17 cellular contexts compared by ENCODE assay signal in genomic region chr2:109648041-109648527, GRCh38. TPM values are rescaled to one million over a fixed set of nuclear protein-coding genes. Genes with fewer than 3 reads are reported as not detected.
DNase-seq lines count a peak whose midpoint lies in the region; ATAC-seq, FAIRE-seq and TF ChIP-seq lines count a peak whose summit lies in the region.
"Had no signal": no experiment of that assay in that cellular context is flagged by ENCODE, and none has a peak within 500 bp of the region (broad histone marks: within the 10 kb centered on the region; RNA-seq: fewer than 3 reads in every experiment).

No MANE protein-coding gene starts in this region.

- CTCF ChIA-PET in Caco-2 (lab: Charles Lee) (interaction anchor here (0.6 kb wide), 1 partner anchor 42 kb away, joined by 3 read pairs; no protein-coding TSS in a partner anchor), Panc1 (lab: Charles Lee) (no interaction called here)

- H3K36me3 Mint-ChIP-seq in Caco-2 (ENCODE audit: insufficient read depth, unreplicated experiment), result peaks cover 6% of the 10 kb centered on the region
- no peaks in the 10 kb centered on the region for H3K36me3 Mint-ChIP-seq in progenitor cell of endocrine pancreas (ENCODE audit: insufficient read depth)
- H3K36me3 Mint-ChIP-seq: activated naive CD8-positive, alpha-beta T cell treated with anti-CD3 and anti-CD28 coated beads, Interleukin-2, amount 10 ng/mL, durations not matched to agents 7 days and 5 days; stimulated activated memory B cell treated with anti-CD40 and anti-IgM and Interleukin-4, amounts not matched to agents 10 μg/mL and 1 μg/mL and 100 μg/mL, for 72 hours had no signal

- H3K9me3 ChIP-seq in Caco-2 (no peaks in the 10 kb centered on the region), Panc1 (ENCODE audit: control insufficient read depth, insufficient read depth, low read depth, low read length) (no peaks in the 10 kb centered on the region)

- DNase-seq in Caco-2 (peak in 1 of 2 experiments; percentile 32), Panc1 (ENCODE audit: low read depth, low spot score) (no peak), fibroblast of gingiva (ENCODE audit: low read depth) (peak; percentile 74), progenitor cell of endocrine pancreas (ENCODE audit: low spot score, unreplicated experiment) (no peak), HTR-8/SVneo (ENCODE audit: insufficient read length, low spot score) (no peak), GDM1 (lab: John Stamatoyannopoulos, UW) (no peak)
- DNase-seq: activated CD4-positive, alpha-beta T cell treated with anti-CD3 and anti-CD28 coated beads, Interleukin-2, amount 10 ng/mL, durations not matched to agents 24 days and 14 days; activated naive CD8-positive, alpha-beta T cell treated with anti-CD3 and anti-CD28 coated beads, Interleukin-2, amount 10 ng/mL, durations not matched to agents 7 days and 5 days; activated T-cell treated with anti-CD3 and anti-CD28 coated beads, Interleukin-2, amount 50 U/mL, for 1 hour had no signal

- H3K4me3 Mint-ChIP-seq in Caco-2 (ENCODE audit: unreplicated experiment), result no peak overlapping the region
- no peak overlapping the region for H3K4me3 Mint-ChIP-seq in progenitor cell of endocrine pancreas (ENCODE audit: low read depth)
- H3K4me3 Mint-ChIP-seq: activated CD4-positive, alpha-beta T cell treated with anti-CD3 and anti-CD28 coated beads, Interleukin-2, amount 10 ng/mL, durations not matched to agents 24 days and 14 days; activated naive CD8-positive, alpha-beta T cell treated with anti-CD3 and anti-CD28 coated beads, Interleukin-2, amount 10 ng/mL, durations not matched to agents 7 days and 5 days; neural crest cell; stimulated activated memory B cell treated with anti-CD40 and anti-IgM and Interleukin-4, amounts not matched to agents 10 μg/mL and 1 μg/mL and 100 μg/mL, for 72 hours had no signal

- H3K27me3 ChIP-seq in Caco-2 (replicated peaks; ENCODE audit: control insufficient read depth, insufficient read depth, low read length) (no peaks in the 10 kb centered on the region), Panc1 (ENCODE audit: control insufficient read depth, insufficient read depth, low read length) (no peaks in the 10 kb centered on the region)
- H3K27me3 ChIP-seq: BLaER1 treated with 17β-estradiol and CSF1 and Interleukin-3, amounts not matched to agents 10 nM and 100 nM had no signal

- H3K4me1 ChIP-seq in Caco-2, result peaks cover 55% of the 10 kb centered on the region
- H3K4me1 ChIP-seq in Panc1 (ENCODE audit: control insufficient read depth, insufficient read depth, low read length), result peaks cover 14% of the 10 kb centered on the region

- H3K27ac ChIP-seq in Panc1 (ENCODE audit: low read length), result peak overlapping the region; percentile 25; the same call in 1 of the 2 replicates
- H3K27ac ChIP-seq: BLaER1 treated with 17β-estradiol and CSF1 and Interleukin-3, amounts not matched to agents 10 nM and 100 nM; epithelial cell of prostate; RWPE1 had no signal

- H3K4me3 ChIP-seq in Caco-2 (ENCODE audit: low read depth, low read length), result no peak overlapping the region
- no peak overlapping the region for H3K4me3 ChIP-seq in Panc1 (ENCODE audit: low read depth in 2 of 2, low read length in 2 of 2)
- H3K4me3 ChIP-seq: BLaER1 treated with 17β-estradiol and CSF1 and Interleukin-3, amounts not matched to agents 10 nM and 100 nM had no signal

- no peak for FAIRE-seq in HTR-8/SVneo (lab: Jason Lieb, UNC)
- FAIRE-seq: colon had no signal

- H3K4me1 Mint-ChIP-seq in Caco-2 (ENCODE audit: low read depth, unreplicated experiment) (peaks cover 37% of the 10 kb centered on the region), progenitor cell of endocrine pancreas (ENCODE audit: low read depth) (peaks cover 29% of the 10 kb centered on the region)
- H3K4me1 Mint-ChIP-seq: activated CD4-positive, alpha-beta T cell treated with anti-CD3 and anti-CD28 coated beads, Interleukin-2, amount 10 ng/mL, durations not matched to agents 24 days and 14 days; activated naive CD8-positive, alpha-beta T cell treated with anti-CD3 and anti-CD28 coated beads, Interleukin-2, amount 10 ng/mL, durations not matched to agents 7 days and 5 days; stimulated activated memory B cell treated with anti-CD40 and anti-IgM and Interleukin-4, amounts not matched to agents 10 μg/mL and 1 μg/mL and 100 μg/mL, for 72 hours had no signal

- intact Hi-C loops in Caco-2 (cut with micrococcal nuclease; ENCODE audit: unreplicated experiment) (no loop called here), Panc1 (cut with micrococcal nuclease; ENCODE audit: unreplicated experiment) (no loop called here)

- POLR2A ChIA-PET in Caco-2 (lab: Charles Lee) (interaction anchor here (1.5 kb wide), 1 partner anchor 34 kb away, joined by 4 read pairs; the partner anchor contains the start of genes SEPTIN10 and SOWAHC), Panc1 (lab: Charles Lee) (no interaction called here)

- peak overlapping the region; percentile 42 for H3K27ac Mint-ChIP-seq in Caco-2 (ENCODE audit: unreplicated experiment)
- peak overlapping the region; percentile 15 for H3K27ac Mint-ChIP-seq in progenitor cell of endocrine pancreas
- H3K27ac Mint-ChIP-seq: activated CD4-positive, alpha-beta T cell treated with anti-CD3 and anti-CD28 coated beads, Interleukin-2, amount 10 ng/mL, durations not matched to agents 24 days and 14 days; activated naive CD8-positive, alpha-beta T cell treated with anti-CD3 and anti-CD28 coated beads, Interleukin-2, amount 10 ng/mL, durations not matched to agents 7 days and 5 days; stimulated activated memory B cell treated with anti-CD40 and anti-IgM and Interleukin-4, amounts not matched to agents 10 μg/mL and 1 μg/mL and 100 μg/mL, for 72 hours had no signal

- no peak for TF ChIP-seq CTCF in Caco-2 (IDR thresholded peaks at IDR 0.05; ENCODE audit: insufficient read depth in 1 of 2, low read depth in 1 of 2, low read length in 1 of 2, severe bottlenecking in 1 of 2, unreplicated experiment in 1 of 2)
- no peak for TF ChIP-seq CTCF in Panc1 (IDR thresholded peaks at IDR 0.05)
- no peak for TF ChIP-seq CTCF in progenitor cell of endocrine pancreas (IDR thresholded peaks at IDR 0.05; ENCODE audit: unreplicated experiment)

- H3K36me3 ChIP-seq in Caco-2 (ENCODE audit: control insufficient read depth, insufficient read depth, low read length) (no peaks in the 10 kb centered on the region), Panc1 (ENCODE audit: control insufficient read depth, insufficient read depth, low read length) (no peaks in the 10 kb centered on the region; the same call in 1 of the 2 replicates)
- H3K36me3 ChIP-seq: BLaER1 treated with 17β-estradiol and CSF1 and Interleukin-3, amounts not matched to agents 10 nM and 100 nM had no signal

- no peaks in the 10 kb centered on the region for H3K9me3 Mint-ChIP-seq in Caco-2 (ENCODE audit: unreplicated experiment)
- no peaks in the 10 kb centered on the region for H3K9me3 Mint-ChIP-seq in progenitor cell of endocrine pancreas (ENCODE audit: low read depth)
- H3K9me3 Mint-ChIP-seq: activated CD4-positive, alpha-beta T cell treated with anti-CD3 and anti-CD28 coated beads, Interleukin-2, amount 10 ng/mL, durations not matched to agents 24 days and 14 days; activated naive CD8-positive, alpha-beta T cell treated with anti-CD3 and anti-CD28 coated beads, Interleukin-2, amount 10 ng/mL, durations not matched to agents 7 days and 5 days; neural crest cell had no signal

- in situ Hi-C loops in Panc1 (cut with HindIII; ENCODE audit: low pct_unique_long_range_greater_than_20kb, low sequenced_read_pairs), result no loop called here

- ATAC-seq in Panc1 (peak; percentile 35), HG03571 (IDR thresholded peaks at IDR 0.05; ENCODE audit: unreplicated experiment) (no peak), GM18511 (IDR thresholded peaks at IDR 0.05; ENCODE audit: unreplicated experiment) (no peak)
- ATAC-seq: stimulated activated memory B cell treated with anti-CD40 and anti-IgM and Interleukin-4, amounts not matched to agents 10 μg/mL and 1 μg/mL and 100 μg/mL, for 72 hours had no signal

- BruUV-seq in Caco-2 (replicated peaks; lab: Mats Ljungman, UMichigan), result no TSS peak
- no TSS peak for BruUV-seq in Panc1 (replicated peaks; lab: Mats Ljungman, UMichigan)

- H3K27me3 Mint-ChIP-seq in Caco-2 (ENCODE audit: insufficient read depth, unreplicated experiment) (no peaks in the 10 kb centered on the region), progenitor cell of endocrine pancreas (no peaks in the 10 kb centered on the region)
- H3K27me3 Mint-ChIP-seq: activated CD4-positive, alpha-beta T cell treated with anti-CD3 and anti-CD28 coated beads, Interleukin-2, amount 10 ng/mL, durations not matched to agents 24 days and 14 days had no signal

RNA-seq across cellular contexts. Expression of gene SOWAHC, which starts 33.9 kb away (rescaled TPM):
- total RNA-seq in Caco-2 (2022), result 20.3 and 21.4 TPM in 2 replicates
- 23.4 TPM for total RNA-seq in Panc1 (2021; ENCODE audit: unreplicated experiment)
- 13.8 TPM for polyA plus RNA-seq in Panc1 (2012; ENCODE audit: insufficient read length)
- 12.1 and 12.6 TPM in 2 replicates for total RNA-seq in progenitor cell of endocrine pancreas

RNA-seq across cellular contexts. Expression of gene SEPTIN10, which starts 34.3 kb away (rescaled TPM):
- total RNA-seq in Caco-2 (2022), result 77.3 and 83.7 TPM in 2 replicates
- total RNA-seq in Panc1 (2021; ENCODE audit: unreplicated experiment), result 100.0 TPM
- polyA plus RNA-seq in Panc1 (2012; ENCODE audit: insufficient read length), result 66.2 TPM
- total RNA-seq in progenitor cell of endocrine pancreas, result 67.5 and 68.8 TPM in 2 replicates
